Comparison of ENCODE assay signal across 30 cellular contexts in genomic region chr4:10706236-10706635, GRCh38. TPM values are rescaled to one million over a fixed set of nuclear protein-coding genes. Genes with fewer than 3 reads are reported as not detected.
DNase-seq lines count a peak whose midpoint lies in the region; ATAC-seq and TF ChIP-seq lines count a peak whose summit lies in the region.
"Had no signal": no experiment of that assay in that cellular context is flagged by ENCODE, and none has a peak within 500 bp of the region (broad histone marks: within the 10 kb centered on the region; RNA-seq: fewer than 3 reads in every experiment).

No MANE protein-coding gene starts in this region.

- H3K9me3 Mint-ChIP-seq in natural killer cell treated with Interleukin-12 subunit alpha and Interleukin-12 subunit beta and Interleukin-15 and Interleukin-18, amount 100 ng/mL, for 72 hours, result no peaks in the 10 kb centered on the region
- no peaks in the 10 kb centered on the region for H3K9me3 Mint-ChIP-seq in HFFc6
- H3K9me3 Mint-ChIP-seq: activated B cell treated with CpG ODN at 0.5 μM for 24 hours; activated naive CD4-positive, alpha-beta T cell treated with anti-CD3 and anti-CD28 coated beads, Interleukin-2, amount 50 U/mL, for 24 hours; neural progenitor cell; stimulated activated naive CD8-positive, alpha-beta T cell treated with anti-CD3 and anti-CD28 coated beads, Interleukin-15, amount 100 ng/mL, for 72 hours had no signal

- H3K4me1 Mint-ChIP-seq in T-helper 17 cell (no peaks in the 10 kb centered on the region), HFFc6 (ENCODE audit: low read depth) (no peaks in the 10 kb centered on the region)
- H3K4me1 Mint-ChIP-seq in natural killer cell treated with Interleukin-12 subunit alpha and Interleukin-12 subunit beta and Interleukin-15 and Interleukin-18, amount 100 ng/mL, for 72 hours (ENCODE audit: low read depth in 2 of 2), result peaks cover 5 to 8% of the 10 kb centered on the region in 2 donors
- H3K4me1 Mint-ChIP-seq: activated B cell treated with CpG ODN at 0.5 μM for 24 hours; activated naive CD4-positive, alpha-beta T cell treated with anti-CD3 and anti-CD28 coated beads, Interleukin-2, amount 50 U/mL, for 24 hours; neural progenitor cell had no signal

- no peak overlapping the region for H3K18ac ChIP-seq in IMR-90 (ENCODE audit: low read depth, low read length)

- POLR2A ChIA-PET in IMR-90 (lab: Charles Lee; ENCODE audit: unreplicated experiment), result no interaction called here

- H3K4me3 Mint-ChIP-seq in T-helper 17 cell (no peak overlapping the region), HFFc6 (no peak overlapping the region)
- H3K4me3 Mint-ChIP-seq in natural killer cell treated with Interleukin-12 subunit alpha and Interleukin-12 subunit beta and Interleukin-15 and Interleukin-18, amount 100 ng/mL, for 72 hours, result no peak overlapping the region
- H3K4me3 Mint-ChIP-seq: activated B cell treated with CpG ODN at 0.5 μM for 24 hours; activated naive CD4-positive, alpha-beta T cell treated with anti-CD3 and anti-CD28 coated beads, Interleukin-2, amount 50 U/mL, for 24 hours; neural progenitor cell; stimulated activated naive CD8-positive, alpha-beta T cell treated with anti-CD3 and anti-CD28 coated beads, Interleukin-15, amount 100 ng/mL, for 72 hours had no signal

- in situ Hi-C loops in IMR-90 (cut with MboI; ENCODE audit: low sequenced_read_pairs) (loop anchor here (25.0 kb wide), 1 partner anchor 106 kb away; no protein-coding TSS in a partner anchor), mammary epithelial cell (cut with MboI; ENCODE audit: low sequenced_read_pairs in 2 of 2) (no loop called here)

- dilution Hi-C loops in IMR-90 (cut with HindIII; ENCODE audit: low sequenced_read_pairs, unreplicated experiment) (no loop called here), mammary epithelial cell (cut with HindIII; ENCODE audit: low sequenced_read_pairs) (no loop called here)

- no peak for ATAC-seq in IMR-90 (ENCODE audit: low read depth)
- ATAC-seq in left colon, result peak; percentile 63
- no peak for ATAC-seq in T-helper 17 cell
- no peak for ATAC-seq in natural killer cell treated with Interleukin-12 subunit alpha and Interleukin-12 subunit beta and Interleukin-15 and Interleukin-18, amount 100 ng/mL, for 72 hours
- ATAC-seq: sciatic nerve; stimulated activated naive CD8-positive, alpha-beta T cell treated with anti-CD3 and anti-CD28 coated beads, Interleukin-15, amount 100 ng/mL, for 72 hours had no signal

- H2BK5ac ChIP-seq in IMR-90 (ENCODE audit: low read depth, low read length, poor library complexity, severe bottlenecking), result no peak overlapping the region

- no peak overlapping the region for H2BK20ac ChIP-seq in IMR-90 (ENCODE audit: low read depth, low read length)

- no peak overlapping the region for H3K4ac ChIP-seq in IMR-90 (ENCODE audit: low read depth, low read length)

- H2BK15ac ChIP-seq in IMR-90 (ENCODE audit: low read depth, low read length), result no peak overlapping the region

- no peak overlapping the region for H3K56ac ChIP-seq in IMR-90 (ENCODE audit: extremely low read depth, insufficient read depth, low read length)

- H3K4me2 ChIP-seq in IMR-90 (ENCODE audit: low read depth, low read length) (no peak overlapping the region), mammary epithelial cell (ENCODE audit: insufficient read depth, low read depth, low read length) (no peak overlapping the region)
- H3K4me2 ChIP-seq: KMS-11, neural progenitor cell, SK-N-SH had no signal

- H3K4me1 ChIP-seq in IMR-90 (ENCODE audit: control insufficient read depth, insufficient read depth, low read length) (peaks cover 10% of the 10 kb centered on the region), mammary epithelial cell (ENCODE audit: insufficient read depth, low read length) (no peaks in the 10 kb centered on the region)
- H3K4me1 ChIP-seq: neural progenitor cell had no signal

- H3K27ac Mint-ChIP-seq in T-helper 17 cell (no peak overlapping the region), HFFc6 (no peak overlapping the region)
- H3K27ac Mint-ChIP-seq in natural killer cell treated with Interleukin-12 subunit alpha and Interleukin-12 subunit beta and Interleukin-15 and Interleukin-18, amount 100 ng/mL, for 72 hours, result no peak overlapping the region
- H3K27ac Mint-ChIP-seq: activated B cell treated with CpG ODN at 0.5 μM for 24 hours; activated naive CD4-positive, alpha-beta T cell treated with anti-CD3 and anti-CD28 coated beads, Interleukin-2, amount 50 U/mL, for 24 hours; neural progenitor cell had no signal

- H3K27me3 ChIP-seq in IMR-90 (ENCODE audit: control insufficient read depth, insufficient read depth, low read length), result no peaks in the 10 kb centered on the region
- H3K27me3 ChIP-seq in mammary epithelial cell (ENCODE audit: insufficient read depth, low read length), result no peaks in the 10 kb centered on the region
- H3K27me3 ChIP-seq: esophagus muscularis mucosa, neural progenitor cell, tibial artery had no signal

- H3K79me1 ChIP-seq in IMR-90 (ENCODE audit: low read depth in 1 of 2, low read length in 2 of 2), result no peaks in the 10 kb centered on the region

- H3K27me3 Mint-ChIP-seq in T-helper 17 cell, result no peaks in the 10 kb centered on the region
- H3K27me3 Mint-ChIP-seq in natural killer cell treated with Interleukin-12 subunit alpha and Interleukin-12 subunit beta and Interleukin-15 and Interleukin-18, amount 100 ng/mL, for 72 hours, result no peaks in the 10 kb centered on the region
- no peaks in the 10 kb centered on the region; the same call in 1 of the 2 replicates for H3K27me3 Mint-ChIP-seq in HFFc6 (ENCODE audit: insufficient read depth)
- H3K27me3 Mint-ChIP-seq: activated B cell treated with CpG ODN at 0.5 μM for 24 hours; activated naive CD4-positive, alpha-beta T cell treated with anti-CD3 and anti-CD28 coated beads, Interleukin-2, amount 50 U/mL, for 24 hours; stimulated activated naive CD8-positive, alpha-beta T cell treated with anti-CD3 and anti-CD28 coated beads, Interleukin-15, amount 100 ng/mL, for 72 hours had no signal

- peaks cover 11% of the 10 kb centered on the region; the same call in 1 of the 2 replicates for H3K9me1 ChIP-seq in IMR-90 (ENCODE audit: insufficient read depth, low read length)

- no peak for TF ChIP-seq POLR2A in IMR-90 (IDR thresholded peaks at IDR 0.05; ENCODE audit: low read depth, low read length)

- H3K27ac ChIP-seq in IMR-90 (ENCODE audit: insufficient read depth, low read length) (no peak overlapping the region), mammary epithelial cell (ENCODE audit: insufficient read depth, low read depth, low read length) (no peak overlapping the region)
- H3K27ac ChIP-seq: esophagus muscularis mucosa, KMS-11, neural progenitor cell, RWPE1, tibial artery had no signal

- no peak overlapping the region for H4K5ac ChIP-seq in IMR-90 (ENCODE audit: low read depth, low read length)

- H2BK120ac ChIP-seq in IMR-90 (ENCODE audit: low read depth, low read length), result no peak overlapping the region

- H2AK9ac ChIP-seq in IMR-90 (replicated peaks; ENCODE audit: low read depth, low read length, poor library complexity), result no peak overlapping the region

- H3K36me3 Mint-ChIP-seq in T-helper 17 cell (ENCODE audit: low read depth) (no peaks in the 10 kb centered on the region), HFFc6 (ENCODE audit: low read depth) (no peaks in the 10 kb centered on the region)
- H3K36me3 Mint-ChIP-seq in natural killer cell treated with Interleukin-12 subunit alpha and Interleukin-12 subunit beta and Interleukin-15 and Interleukin-18, amount 100 ng/mL, for 72 hours, result no peaks in the 10 kb centered on the region
- H3K36me3 Mint-ChIP-seq: activated naive CD4-positive, alpha-beta T cell treated with anti-CD3 and anti-CD28 coated beads, Interleukin-2, amount 50 U/mL, for 24 hours; neural progenitor cell had no signal

- no TSS peak for BruUV-seq in IMR-90 (replicated peaks; lab: Mats Ljungman, UMichigan)
- no TSS peak for BruUV-seq in mammary epithelial cell (replicated peaks; lab: Mats Ljungman, UMichigan)

- TF ChIP-seq RAD21 in IMR-90 (IDR thresholded peaks at IDR 0.05; ENCODE audit: low read length), result no peak

- no peaks in the 10 kb centered on the region for H3K79me2 ChIP-seq in mammary epithelial cell (ENCODE audit: insufficient read depth, low read length)

- no peak overlapping the region for H4K91ac ChIP-seq in IMR-90 (ENCODE audit: insufficient read depth, low read depth, low read length)

- no CpG with 5 or more reads among the region's 1 CpG for WGBS in IMR-90 (ENCODE audit: extremely low coverage in 2 of 2, insufficient read length in 1 of 2), 2 experiments
- WGBS in mammary epithelial cell (ENCODE audit: low coverage, missing lambda C conversion rate), result 0% methylated on average over 1 of the region's 1 CpG

- H3K23ac ChIP-seq in IMR-90 (ENCODE audit: low read depth, low read length), result no peak overlapping the region

- no peak overlapping the region for H2AK5ac ChIP-seq in IMR-90 (ENCODE audit: low read depth, low read length)

- H4K20me1 ChIP-seq in IMR-90 (ENCODE audit: insufficient read depth, low read length) (no peaks in the 10 kb centered on the region), mammary epithelial cell (ENCODE audit: insufficient read depth, low read length) (no peaks in the 10 kb centered on the region)

- TF ChIP-seq CTCF in IMR-90 (conservative IDR thresholded peaks at IDR 0.05; ENCODE audit: low read depth, low read length) (no peak), mammary epithelial cell (conservative IDR thresholded peaks at IDR 0.05 in 1 of 2, IDR thresholded peaks at IDR 0.05 in 1 of 2; ENCODE audit: extremely low read depth in 1 of 2, insufficient read depth in 1 of 2, low read depth in 1 of 2, low read length in 2 of 2) (no peak), HFFc6 (IDR thresholded peaks at IDR 0.05) (no peak)

- DNase-seq in IMR-90 (peak; percentile 23), NCI-H2029 (lab: John Stamatoyannopoulos, UW) (peak; percentile 62), mammary epithelial cell (peak; percentile 37), left colon (no peak), T-helper 17 cell (no peak), HFFc6 (no peak)
- DNase-seq in natural killer cell treated with Interleukin-12 subunit alpha and Interleukin-12 subunit beta and Interleukin-15 and Interleukin-18, amount 100 ng/mL, for 72 hours (ENCODE audit: low spot score), result no peak
- DNase-seq: activated B cell treated with CpG ODN at 0.5 μM for 24 hours; activated CD4-positive, alpha-beta T cell treated with anti-CD3 and anti-CD28 coated beads, Interleukin-2, amount 50 U/mL, for 4 hours; aorta; C1 segment of cervical spinal cord; Calu3; effector CD8-positive, alpha-beta T cell; islet precursor cell; NCI-H1092 treated with DMSO at 0.1 percent for 48 hours; NCI-H446 treated with DMSO at 0.1 percent for 48 hours; NK-92 treated with Interleukin-12 subunit alpha and Interleukin-12 subunit beta, amount 100 ng/mL, for 24 hours; posterior cingulate gyrus; SK-N-SH; stimulated activated naive CD8-positive, alpha-beta T cell treated with anti-CD3 and anti-CD28 coated beads, Interleukin-15, amount 100 ng/mL, for 72 hours; T-helper 2 cell; tibial artery had no signal

- CTCF ChIA-PET in IMR-90 (lab: Yijun Ruan, JAX) (no interaction called here), mammary epithelial cell (lab: Charles Lee; ENCODE audit: low non-redundant PET) (no interaction called here)

- H3K36me3 ChIP-seq in IMR-90 (ENCODE audit: control insufficient read depth, insufficient read depth, low read length) (no peaks in the 10 kb centered on the region), mammary epithelial cell (ENCODE audit: insufficient read depth, low read length) (no peaks in the 10 kb centered on the region)
- H3K36me3 ChIP-seq: esophagus muscularis mucosa, neural progenitor cell, tibial artery had no signal

- no peak overlapping the region for H3K9ac ChIP-seq in IMR-90 (ENCODE audit: low read depth, low read length)
- no peak overlapping the region for H3K9ac ChIP-seq in mammary epithelial cell (ENCODE audit: insufficient read depth, low read length)
- H3K9ac ChIP-seq: KMS-11, neural progenitor cell, SK-N-SH had no signal

- 0 out of 2 replicates have a peak, but pooled peaks cover 2% of the 10 kb centered on the region for H3K9me3 ChIP-seq in IMR-90 (ENCODE audit: control insufficient read depth, insufficient read depth, low read length)
- no peaks in the 10 kb centered on the region for H3K9me3 ChIP-seq in mammary epithelial cell (replicated peaks; ENCODE audit: insufficient read depth, low read length)
- no peaks in the 10 kb centered on the region for H3K9me3 ChIP-seq in T-helper 17 cell (ENCODE audit: control insufficient read depth, low read length, poor library complexity, severe bottlenecking)
- H3K9me3 ChIP-seq: esophagus muscularis mucosa, SK-N-SH, tibial artery had no signal

- no peak overlapping the region for H3K4me3 ChIP-seq in IMR-90 (ENCODE audit: insufficient read depth, low read depth, low read length)
- no peak overlapping the region for H3K4me3 ChIP-seq in mammary epithelial cell (replicated peaks in 1 of 3; ENCODE audit: insufficient read depth in 1 of 3, low read depth in 2 of 3, low read length in 3 of 3)
- H3K4me3 ChIP-seq: esophagus muscularis mucosa, neural progenitor cell, tibial artery had no signal

- H2AFZ ChIP-seq in IMR-90 (replicated peaks; ENCODE audit: low read length, poor library complexity), result no peak overlapping the region
- H2AFZ ChIP-seq in mammary epithelial cell (ENCODE audit: low read depth, low read length), result no peak overlapping the region
- H2AFZ ChIP-seq: neural progenitor cell had no signal

- intact Hi-C loops in IMR-90 (cut with micrococcal nuclease) (no loop called here), mammary epithelial cell (cut with micrococcal nuclease) (no loop called here), left colon (cut with DNase I, micrococcal nuclease) (no loop called here)

- H3K14ac ChIP-seq in IMR-90 (replicated peaks; ENCODE audit: low read depth, low read length), result no peak overlapping the region

- no peak overlapping the region for H4K8ac ChIP-seq in IMR-90 (ENCODE audit: low read depth in 2 of 2, low read length in 2 of 2)

RNA-seq across cellular contexts. Expression of gene CLNK, which starts 21.7 kb away (rescaled TPM):
- total RNA-seq in IMR-90 (2012; rRNA removed), result not detected in 2 replicates
- polyA plus RNA-seq in IMR-90 (2012; rRNA removed), result not detected in 2 replicates
- polyA plus RNA-seq in IMR-90 (2012; cell fraction: cytosol; rRNA removed), result not detected in 2 replicates
- not detected in 2 replicates for polyA plus RNA-seq in IMR-90 (2012; cell fraction: nucleus; rRNA removed; ENCODE audit: low replicate concordance)
- not detected for total RNA-seq in mammary epithelial cell
- polyA plus RNA-seq in mammary epithelial cell, result not detected
- polyA minus RNA-seq in mammary epithelial cell, result not detected
- under 1 TPM in 1 of 2 donors, not detected in 1; 0.06 TPM for total RNA-seq in left colon
- total RNA-seq in T-helper 17 cell, result under 1 TPM; 0.12 to 0.39 TPM
- total RNA-seq in natural killer cell treated with Interleukin-12 subunit alpha and Interleukin-12 subunit beta and Interleukin-15 and Interleukin-18, amount 100 ng/mL, for 72 hours, result under 1 TPM; 0.45 to 0.70 TPM
- not detected for total RNA-seq in HFFc6 (2021; fragmentation: NEBNext Ultra II Directional; extraction: Animal tissue kit (Norgen Biotek cat#: 25700))
- total RNA-seq: Calu3, Daoy, esophagus muscularis mucosa, H4, sciatic nerve had no signal
- polyA plus RNA-seq: aorta, SK-N-SH had no signal

Comparison
In these comparisons a context has a peak if more than half of its experiments do, and no peak if none do; other contexts are left out.
1. DNase-seq: peak in IMR-90 (single experiment), NCI-H2029 (single experiment) and mammary epithelial cell (single experiment); none in left colon (0 of 2), T-helper 17 cell (0 of 3), natural killer cell treated with Interleukin-12 subunit alpha and Interleukin-12 subunit beta and Interleukin-15 and Interleukin-18, amount 100 ng/mL, for 72 hours (single experiment) and HFFc6 (single experiment).